ENCODE assay signal across 18 cellular contexts in genomic region chr6:3428700-3429099, GRCh38.
"Had no signal": no experiment of that assay in that cellular context is flagged by ENCODE, and none has a peak within 500 bp of the region (broad histone marks: within the 10 kb centered on the region; RNA-seq: fewer than 3 reads in every experiment).

No MANE protein-coding gene starts in this region.

- H3K4me2 ChIP-seq: hepatocyte had no signal

- H3K36me3 ChIP-seq: heart right ventricle, left lung, ovary, right atrium auricular region, right lobe of liver, spleen, tibial nerve, upper lobe of right lung had no signal

- H2AFZ ChIP-seq: hepatocyte had no signal

- FAIRE-seq: kidney, urothelium cell line had no signal

- H3K4me1 ChIP-seq: left lung, upper lobe of right lung had no signal

- H3K4me3 ChIP-seq: heart right ventricle, hepatocyte, left lung, lung, mucosa of descending colon, ovary, right atrium auricular region, right lobe of liver, spleen, tibial nerve, upper lobe of right lung had no signal

- H3K27ac ChIP-seq: heart right ventricle, hepatocyte, left lung, ovary, right atrium auricular region, right lobe of liver, spleen, tibial nerve, upper lobe of right lung had no signal

- H3K9me3 ChIP-seq: heart right ventricle, left lung, mucosa of descending colon, ovary, right atrium auricular region, right lobe of liver, spleen, tibial nerve, upper lobe of right lung had no signal

- H3K27me3 ChIP-seq: hepatocyte, ovary, right atrium auricular region, right lobe of liver, tibial nerve, upper lobe of right lung had no signal

- DNase-seq: heart right ventricle; kidney; left colon; left lung; midbrain; mucosa of descending colon; naive thymus-derived CD4-positive, alpha-beta T cell; ovary; right lobe of liver; spleen; stimulated activated CD4-positive, alpha-beta T cell treated with anti-CD3 and anti-CD28 coated beads, Interleukin-4, amount 100 ng/mL, for 24 hours; stimulated activated naive CD4-positive, alpha-beta T cell; upper lobe of right lung had no signal
